In genomic region chr20:44014807-44015732, GRCh38 we compare ENCODE assay signal across 2 cellular contexts.
TF ChIP-seq lines count a peak whose summit lies in the region.

No MANE protein-coding gene starts in this region.

TF ChIP-seq in H1, 55 proteins besides CTCF, POLR2A, EP300 and RAD21 (continued from another document):
- TF ChIP-seq RBBP5 (IDR thresholded peaks at IDR 0.05; ENCODE audit: borderline replicate concordance, low read depth, low read length) (no peak), SUZ12 (IDR thresholded peaks at IDR 0.05; ENCODE audit: low read length) (no peak), HDAC6 (IDR thresholded peaks at IDR 0.05; ENCODE audit: low read depth, low read length) (no peak), EGR1 (IDR thresholded peaks at IDR 0.05; ENCODE audit: borderline replicate concordance, low read depth, low read length) (no peak), CHD2 (IDR thresholded peaks at IDR 0.05; ENCODE audit: low read length) (no peak), KDM1A (IDR thresholded peaks at IDR 0.05; ENCODE audit: borderline replicate concordance, low read length) (no peak), BACH1 (IDR thresholded peaks at IDR 0.05; ENCODE audit: low read length) (no peak)
- TF ChIP-seq, protein P1, sequence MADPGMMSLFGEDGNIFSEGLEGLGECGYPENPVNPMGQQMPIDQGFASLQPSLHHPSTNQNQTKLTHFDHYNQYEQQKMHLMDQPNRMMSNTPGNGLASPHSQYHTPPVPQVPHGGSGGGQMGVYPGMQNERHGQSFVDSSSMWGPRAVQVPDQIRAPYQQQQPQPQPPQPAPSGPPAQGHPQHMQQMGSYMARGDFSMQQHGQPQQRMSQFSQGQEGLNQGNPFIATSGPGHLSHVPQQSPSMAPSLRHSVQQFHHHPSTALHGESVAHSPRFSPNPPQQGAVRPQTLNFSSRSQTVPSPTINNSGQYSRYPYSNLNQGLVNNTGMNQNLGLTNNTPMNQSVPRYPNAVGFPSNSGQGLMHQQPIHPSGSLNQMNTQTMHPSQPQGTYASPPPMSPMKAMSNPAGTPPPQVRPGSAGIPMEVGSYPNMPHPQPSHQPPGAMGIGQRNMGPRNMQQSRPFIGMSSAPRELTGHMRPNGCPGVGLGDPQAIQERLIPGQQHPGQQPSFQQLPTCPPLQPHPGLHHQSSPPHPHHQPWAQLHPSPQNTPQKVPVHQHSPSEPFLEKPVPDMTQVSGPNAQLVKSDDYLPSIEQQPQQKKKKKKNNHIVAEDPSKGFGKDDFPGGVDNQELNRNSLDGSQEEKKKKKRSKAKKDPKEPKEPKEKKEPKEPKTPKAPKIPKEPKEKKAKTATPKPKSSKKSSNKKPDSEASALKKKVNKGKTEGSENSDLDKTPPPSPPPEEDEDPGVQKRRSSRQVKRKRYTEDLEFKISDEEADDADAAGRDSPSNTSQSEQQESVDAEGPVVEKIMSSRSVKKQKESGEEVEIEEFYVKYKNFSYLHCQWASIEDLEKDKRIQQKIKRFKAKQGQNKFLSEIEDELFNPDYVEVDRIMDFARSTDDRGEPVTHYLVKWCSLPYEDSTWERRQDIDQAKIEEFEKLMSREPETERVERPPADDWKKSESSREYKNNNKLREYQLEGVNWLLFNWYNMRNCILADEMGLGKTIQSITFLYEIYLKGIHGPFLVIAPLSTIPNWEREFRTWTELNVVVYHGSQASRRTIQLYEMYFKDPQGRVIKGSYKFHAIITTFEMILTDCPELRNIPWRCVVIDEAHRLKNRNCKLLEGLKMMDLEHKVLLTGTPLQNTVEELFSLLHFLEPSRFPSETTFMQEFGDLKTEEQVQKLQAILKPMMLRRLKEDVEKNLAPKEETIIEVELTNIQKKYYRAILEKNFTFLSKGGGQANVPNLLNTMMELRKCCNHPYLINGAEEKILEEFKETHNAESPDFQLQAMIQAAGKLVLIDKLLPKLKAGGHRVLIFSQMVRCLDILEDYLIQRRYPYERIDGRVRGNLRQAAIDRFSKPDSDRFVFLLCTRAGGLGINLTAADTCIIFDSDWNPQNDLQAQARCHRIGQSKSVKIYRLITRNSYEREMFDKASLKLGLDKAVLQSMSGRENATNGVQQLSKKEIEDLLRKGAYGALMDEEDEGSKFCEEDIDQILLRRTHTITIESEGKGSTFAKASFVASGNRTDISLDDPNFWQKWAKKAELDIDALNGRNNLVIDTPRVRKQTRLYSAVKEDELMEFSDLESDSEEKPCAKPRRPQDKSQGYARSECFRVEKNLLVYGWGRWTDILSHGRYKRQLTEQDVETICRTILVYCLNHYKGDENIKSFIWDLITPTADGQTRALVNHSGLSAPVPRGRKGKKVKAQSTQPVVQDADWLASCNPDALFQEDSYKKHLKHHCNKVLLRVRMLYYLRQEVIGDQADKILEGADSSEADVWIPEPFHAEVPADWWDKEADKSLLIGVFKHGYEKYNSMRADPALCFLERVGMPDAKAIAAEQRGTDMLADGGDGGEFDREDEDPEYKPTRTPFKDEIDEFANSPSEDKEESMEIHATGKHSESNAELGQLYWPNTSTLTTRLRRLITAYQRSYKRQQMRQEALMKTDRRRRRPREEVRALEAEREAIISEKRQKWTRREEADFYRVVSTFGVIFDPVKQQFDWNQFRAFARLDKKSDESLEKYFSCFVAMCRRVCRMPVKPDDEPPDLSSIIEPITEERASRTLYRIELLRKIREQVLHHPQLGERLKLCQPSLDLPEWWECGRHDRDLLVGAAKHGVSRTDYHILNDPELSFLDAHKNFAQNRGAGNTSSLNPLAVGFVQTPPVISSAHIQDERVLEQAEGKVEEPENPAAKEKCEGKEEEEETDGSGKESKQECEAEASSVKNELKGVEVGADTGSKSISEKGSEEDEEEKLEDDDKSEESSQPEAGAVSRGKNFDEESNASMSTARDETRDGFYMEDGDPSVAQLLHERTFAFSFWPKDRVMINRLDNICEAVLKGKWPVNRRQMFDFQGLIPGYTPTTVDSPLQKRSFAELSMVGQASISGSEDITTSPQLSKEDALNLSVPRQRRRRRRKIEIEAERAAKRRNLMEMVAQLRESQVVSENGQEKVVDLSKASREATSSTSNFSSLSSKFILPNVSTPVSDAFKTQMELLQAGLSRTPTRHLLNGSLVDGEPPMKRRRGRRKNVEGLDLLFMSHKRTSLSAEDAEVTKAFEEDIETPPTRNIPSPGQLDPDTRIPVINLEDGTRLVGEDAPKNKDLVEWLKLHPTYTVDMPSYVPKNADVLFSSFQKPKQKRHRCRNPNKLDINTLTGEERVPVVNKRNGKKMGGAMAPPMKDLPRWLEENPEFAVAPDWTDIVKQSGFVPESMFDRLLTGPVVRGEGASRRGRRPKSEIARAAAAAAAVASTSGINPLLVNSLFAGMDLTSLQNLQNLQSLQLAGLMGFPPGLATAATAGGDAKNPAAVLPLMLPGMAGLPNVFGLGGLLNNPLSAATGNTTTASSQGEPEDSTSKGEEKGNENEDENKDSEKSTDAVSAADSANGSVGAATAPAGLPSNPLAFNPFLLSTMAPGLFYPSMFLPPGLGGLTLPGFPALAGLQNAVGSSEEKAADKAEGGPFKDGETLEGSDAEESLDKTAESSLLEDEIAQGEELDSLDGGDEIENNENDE (IDR thresholded peaks at IDR 0.05; ENCODE audit: insufficient replicate concordance, low read length): no peak
TF ChIP-seq in H1: peak in this region for 0.

TF ChIP-seq in neural cell, 6 proteins besides CTCF, POLR2A, EP300 and RAD21 (continued from another document):
- TF ChIP-seq REST (IDR thresholded peaks at IDR 0.05; ENCODE audit: borderline replicate concordance) (no peak), EZH2 (IDR thresholded peaks at IDR 0.05; ENCODE audit: borderline replicate concordance, insufficient read depth, low read length, poor library complexity, severe bottlenecking) (no peak), TAF1 (IDR thresholded peaks at IDR 0.05; ENCODE audit: low read depth) (no peak), MXI1 (conservative IDR thresholded peaks at IDR 0.05; ENCODE audit: poor library complexity, severe bottlenecking) (no peak)
